12 cellular contexts compared by ENCODE assay signal in genomic region chr6:13872006-13872405, GRCh38. TPM values are rescaled to one million over a fixed set of nuclear protein-coding genes. Genes with fewer than 3 reads are reported as not detected.
"Had no signal": no experiment of that assay in that cellular context is flagged by ENCODE, and none has a peak within 500 bp of the region (broad histone marks: within the 10 kb centered on the region; RNA-seq: fewer than 3 reads in every experiment).

No MANE protein-coding gene starts in this region.

RNA-seq across cellular contexts. Expression of gene RNF182, which starts 52.7 kb away (rescaled TPM):
- total RNA-seq: activated B cell treated with CpG ODN at 0.5 μM for 24 hours; activated CD4-positive, alpha-beta memory T cell treated with anti-CD3 and anti-CD28 coated beads for 36 hours; activated CD4-positive, alpha-beta memory T cell treated with anti-CD3 and anti-CD28 coated beads, Interleukin-2, amount 10 ng/mL, durations not matched to agents 7 days and 5 days; activated CD4-positive, alpha-beta T cell treated with anti-CD3 and anti-CD28 coated beads for 36 hours; activated CD4-positive, alpha-beta T cell treated with anti-CD3 and anti-CD28 coated beads, Interleukin-2, amount 10 ng/mL, durations not matched to agents 24 days and 14 days; activated CD4-positive, alpha-beta T cell treated with anti-CD3 and anti-CD28 coated beads, Interleukin-2, amount 10 ng/mL, durations not matched to agents 7 days and 5 days; activated CD8-positive, alpha-beta memory T cell treated with anti-CD3 and anti-CD28 coated beads for 36 hours; activated CD8-positive, alpha-beta memory T cell treated with anti-CD3 and anti-CD28 coated beads, Interleukin-2, amount 10 ng/mL, durations not matched to agents 7 days and 5 days; activated CD8-positive, alpha-beta T cell treated with anti-CD3 and anti-CD28 coated beads for 36 hours; activated CD8-positive, alpha-beta T cell treated with anti-CD3 and anti-CD28 coated beads, Interleukin-2, amount 10 ng/mL, durations not matched to agents 7 days and 5 days; T-helper 1 cell treated with Interleukin-12 subunit alpha and Interleukin-12 subunit beta and Interleukin-4 antibody, amounts not matched to agents 30 ng/mL and 1 ng/mL, for 36 hours; T-helper 2 cell treated with Interferon-gamma antibody and Interleukin-4, amounts not matched to agents 100 ng/mL and 5 ng/mL, for 36 hours had no signal
